ENCODE assay signal across 1 cellular context in genomic region chr17:34578016-34578415, GRCh38.
TF ChIP-seq lines count a peak whose summit lies in the region.

No MANE protein-coding gene starts in this region.

TF ChIP-seq in SK-N-SH treated with all-trans-retinoic acid at 6 μM for 48 hours, 23 proteins besides CTCF, POLR2A, EP300 and RAD21 (continued from another document):
- TF ChIP-seq ZNF8 (CRISPR knock-in tag; IDR thresholded peaks at IDR 0.05) (no peak), PATZ1 (CRISPR knock-in tag; IDR thresholded peaks at IDR 0.05; ENCODE audit: borderline replicate concordance) (no peak), ARNTL (CRISPR knock-in tag; IDR thresholded peaks at IDR 0.05; ENCODE audit: borderline replicate concordance, low read depth) (no peak), TOX (CRISPR knock-in tag; IDR thresholded peaks at IDR 0.05; ENCODE audit: borderline replicate concordance) (no peak), GLIS3 (CRISPR knock-in tag; IDR thresholded peaks at IDR 0.05) (no peak), SNAI2 (CRISPR knock-in tag; IDR thresholded peaks at IDR 0.05) (no peak), RARB (CRISPR knock-in tag; IDR thresholded peaks at IDR 0.05) (no peak), TCF4 (CRISPR knock-in tag; IDR thresholded peaks at IDR 0.05; ENCODE audit: borderline replicate concordance) (no peak), BACH2 (CRISPR knock-in tag; IDR thresholded peaks at IDR 0.05; ENCODE audit: borderline replicate concordance) (no peak)
- TF ChIP-seq, protein P1, sequence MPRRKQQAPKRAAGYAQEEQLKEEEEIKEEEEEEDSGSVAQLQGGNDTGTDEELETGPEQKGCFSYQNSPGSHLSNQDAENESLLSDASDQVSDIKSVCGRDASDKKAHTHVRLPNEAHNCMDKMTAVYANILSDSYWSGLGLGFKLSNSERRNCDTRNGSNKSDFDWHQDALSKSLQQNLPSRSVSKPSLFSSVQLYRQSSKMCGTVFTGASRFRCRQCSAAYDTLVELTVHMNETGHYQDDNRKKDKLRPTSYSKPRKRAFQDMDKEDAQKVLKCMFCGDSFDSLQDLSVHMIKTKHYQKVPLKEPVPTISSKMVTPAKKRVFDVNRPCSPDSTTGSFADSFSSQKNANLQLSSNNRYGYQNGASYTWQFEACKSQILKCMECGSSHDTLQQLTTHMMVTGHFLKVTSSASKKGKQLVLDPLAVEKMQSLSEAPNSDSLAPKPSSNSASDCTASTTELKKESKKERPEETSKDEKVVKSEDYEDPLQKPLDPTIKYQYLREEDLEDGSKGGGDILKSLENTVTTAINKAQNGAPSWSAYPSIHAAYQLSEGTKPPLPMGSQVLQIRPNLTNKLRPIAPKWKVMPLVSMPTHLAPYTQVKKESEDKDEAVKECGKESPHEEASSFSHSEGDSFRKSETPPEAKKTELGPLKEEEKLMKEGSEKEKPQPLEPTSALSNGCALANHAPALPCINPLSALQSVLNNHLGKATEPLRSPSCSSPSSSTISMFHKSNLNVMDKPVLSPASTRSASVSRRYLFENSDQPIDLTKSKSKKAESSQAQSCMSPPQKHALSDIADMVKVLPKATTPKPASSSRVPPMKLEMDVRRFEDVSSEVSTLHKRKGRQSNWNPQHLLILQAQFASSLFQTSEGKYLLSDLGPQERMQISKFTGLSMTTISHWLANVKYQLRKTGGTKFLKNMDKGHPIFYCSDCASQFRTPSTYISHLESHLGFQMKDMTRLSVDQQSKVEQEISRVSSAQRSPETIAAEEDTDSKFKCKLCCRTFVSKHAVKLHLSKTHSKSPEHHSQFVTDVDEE (CRISPR knock-in tag; IDR thresholded peaks at IDR 0.05): no peak
- TF ChIP-seq, protein P2, sequence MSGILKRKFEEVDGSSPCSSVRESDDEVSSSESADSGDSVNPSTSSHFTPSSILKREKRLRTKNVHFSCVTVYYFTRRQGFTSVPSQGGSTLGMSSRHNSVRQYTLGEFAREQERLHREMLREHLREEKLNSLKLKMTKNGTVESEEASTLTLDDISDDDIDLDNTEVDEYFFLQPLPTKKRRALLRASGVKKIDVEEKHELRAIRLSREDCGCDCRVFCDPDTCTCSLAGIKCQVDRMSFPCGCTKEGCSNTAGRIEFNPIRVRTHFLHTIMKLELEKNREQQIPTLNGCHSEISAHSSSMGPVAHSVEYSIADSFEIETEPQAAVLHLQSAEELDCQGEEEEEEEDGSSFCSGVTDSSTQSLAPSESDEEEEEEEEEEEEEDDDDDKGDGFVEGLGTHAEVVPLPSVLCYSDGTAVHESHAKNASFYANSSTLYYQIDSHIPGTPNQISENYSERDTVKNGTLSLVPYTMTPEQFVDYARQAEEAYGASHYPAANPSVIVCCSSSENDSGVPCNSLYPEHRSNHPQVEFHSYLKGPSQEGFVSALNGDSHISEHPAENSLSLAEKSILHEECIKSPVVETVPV (CRISPR knock-in tag; IDR thresholded peaks at IDR 0.05): no peak
